21 cellular contexts compared by ENCODE assay signal in genomic region chr21:32916088-32916487, GRCh38.
DNase-seq lines count a peak whose midpoint lies in the region; ATAC-seq and TF ChIP-seq lines count a peak whose summit lies in the region.
"Had no signal": no experiment of that assay in that cellular context is flagged by ENCODE, and none has a peak within 500 bp of the region (broad histone marks: within the 10 kb centered on the region; RNA-seq: fewer than 3 reads in every experiment).

No MANE protein-coding gene starts in this region.

- ATAC-seq in CD4-positive, alpha-beta T cell (ENCODE audit: poor library complexity) = no peak
- ATAC-seq in WTC11 (no peak), Right ventricle myocardium inferior (no peak)
- ATAC-seq in naive thymus-derived CD4-positive, alpha-beta T cell = no peak
- ATAC-seq: CD8-positive, alpha-beta T cell; GM12878; GM23338 had no signal

- H3K9me3 ChIP-seq in CD4-positive, alpha-beta T cell (ENCODE audit: control insufficient read depth, low read length) = no peaks in the 10 kb centered on the region
- H3K9me3 ChIP-seq in CD8-positive, alpha-beta memory T cell (ENCODE audit: low read length) = no peaks in the 10 kb centered on the region
- H3K9me3 ChIP-seq in naive thymus-derived CD4-positive, alpha-beta T cell (ENCODE audit: control insufficient read depth in 2 of 3, low read length in 3 of 3) = no peaks in the 10 kb centered on the region
- peaks cover 0 to 5% (median 0%) of the 10 kb centered on the region in 4 donors for H3K9me3 ChIP-seq in tibial nerve
- H3K9me3 ChIP-seq: A549, BE2C had no signal

- no peak for TF ChIP-seq CTCF in CD4-positive, alpha-beta T cell (IDR thresholded peaks at IDR 0.05)
- no peak for TF ChIP-seq CTCF in WTC11 (IDR thresholded peaks at IDR 0.05)
- TF ChIP-seq CTCF in tibial nerve (IDR thresholded peaks at IDR 0.05) = no peak

- 92 to 100% methylated on average over 1 of the region's 1 CpG for WGBS in tibial nerve, 2 donors

- CTCF ChIA-PET in CD4-positive, alpha-beta T cell (lab: Charles Lee) = no interaction called here
- CTCF ChIA-PET in CD8-positive, alpha-beta memory T cell (lab: Charles Lee) = interaction anchor here (1.3 to 1.9 kb wide), 2 partner anchors 16 to 281 kb away, joined by 4 read pairs; no protein-coding TSS in a partner anchor
- CTCF ChIA-PET in WTC11 (lab: Charles Lee) = interaction anchor here (0.9 to 1.9 kb wide), 4 partner anchors 14 to 78 kb away, joined by 3 to 4 read pairs (median 4); no protein-coding TSS in a partner anchor
- CTCF ChIA-PET in naive thymus-derived CD4-positive, alpha-beta T cell (lab: Charles Lee) = interaction anchor here (1.0 to 2.9 kb wide), 2 partner anchors 24 to 78 kb away, joined by 3 to 11 read pairs; no protein-coding TSS in a partner anchor

- no peak for TF ChIP-seq POLR2A in tibial nerve (IDR thresholded peaks at IDR 0.05)

- H3K36me3 Mint-ChIP-seq in CD4-positive, alpha-beta T cell (ENCODE audit: low read depth) = no peaks in the 10 kb centered on the region
- H3K36me3 Mint-ChIP-seq in CD8-positive, alpha-beta memory T cell = peaks cover 0 to 2% (median 0%) of the 10 kb centered on the region in 3 donors
- H3K36me3 Mint-ChIP-seq in WTC11 = peaks cover 19% of the 10 kb centered on the region
- H3K36me3 Mint-ChIP-seq in naive thymus-derived CD4-positive, alpha-beta T cell = no peaks in the 10 kb centered on the region
- H3K36me3 Mint-ChIP-seq: CD14-positive monocyte; CD8-positive, alpha-beta T cell had no signal

- H3K27me3 Mint-ChIP-seq in CD4-positive, alpha-beta T cell = no peaks in the 10 kb centered on the region
- no peaks in the 10 kb centered on the region for H3K27me3 Mint-ChIP-seq in CD8-positive, alpha-beta memory T cell
- H3K27me3 Mint-ChIP-seq in WTC11 (ENCODE audit: low read depth) = no peaks in the 10 kb centered on the region; the same call in 1 of the 2 replicates
- peaks cover 0 to 8% (median 0%) of the 10 kb centered on the region in 5 donors for H3K27me3 Mint-ChIP-seq in naive thymus-derived CD4-positive, alpha-beta T cell

- H3K4me3 Mint-ChIP-seq in CD4-positive, alpha-beta T cell = no peak overlapping the region
- peak overlapping the region in 1 of 7 donors; percentile 32 for H3K4me3 Mint-ChIP-seq in CD8-positive, alpha-beta memory T cell
- no peak overlapping the region for H3K4me3 Mint-ChIP-seq in WTC11
- peak overlapping the region in 2 of 10 donors; percentile 35 to 52 for H3K4me3 Mint-ChIP-seq in naive thymus-derived CD4-positive, alpha-beta T cell
- H3K4me3 Mint-ChIP-seq: CD14-positive monocyte; CD8-positive, alpha-beta T cell; GM23338; H9; HFFc6 had no signal

- intact Hi-C loops in CD4-positive, alpha-beta T cell (cut with DNase I, micrococcal nuclease) = no loop called here
- intact Hi-C loops in naive thymus-derived CD4-positive, alpha-beta T cell (cut with micrococcal nuclease) = no loop called here
- intact Hi-C loops in Right ventricle myocardium inferior (cut with DNase I) = no loop called here

- H3K27ac Mint-ChIP-seq in CD4-positive, alpha-beta T cell = peak overlapping the region; percentile 34
- peak overlapping the region in 5 of 8 donors; percentile 15 to 93 (median 51) for H3K27ac Mint-ChIP-seq in CD8-positive, alpha-beta memory T cell
- H3K27ac Mint-ChIP-seq in WTC11 = no peak overlapping the region
- peak overlapping the region in 7 of 9 donors; percentile 11 to 90 (median 81) for H3K27ac Mint-ChIP-seq in naive thymus-derived CD4-positive, alpha-beta T cell
- H3K27ac Mint-ChIP-seq: GM23338, H9, HFFc6 had no signal

- POLR2A ChIA-PET in CD4-positive, alpha-beta T cell (lab: Charles Lee) = interaction anchor here (1.4 kb wide), 1 partner anchor 16 kb away, joined by 7 read pairs; no protein-coding TSS in a partner anchor
- POLR2A ChIA-PET in CD8-positive, alpha-beta memory T cell (lab: Charles Lee) = no interaction called here
- POLR2A ChIA-PET in WTC11 (lab: Charles Lee) = no interaction called here
- POLR2A ChIA-PET in naive thymus-derived CD4-positive, alpha-beta T cell (lab: Charles Lee) = no interaction called here

- H3K4me3 ChIP-seq in CD8-positive, alpha-beta memory T cell (ENCODE audit: low read length) = no peak overlapping the region
- H3K4me3 ChIP-seq in naive thymus-derived CD4-positive, alpha-beta T cell (ENCODE audit: low read length) = no peak overlapping the region
- no peak overlapping the region for H3K4me3 ChIP-seq in tibial nerve
- H3K4me3 ChIP-seq: A549; BLaER1 treated with 17β-estradiol and CSF1 and Interleukin-3, amounts not matched to agents 10 nM and 100 nM; GM12878; GM23338 had no signal

- DNase-seq in CD4-positive, alpha-beta T cell = no peak
- DNase-seq in CD8-positive, alpha-beta memory T cell = no peak
- DNase-seq in WTC11 (ENCODE audit: low spot score) (no peak), Right ventricle myocardium inferior (ENCODE audit: missing footprints) (no peak), amniotic stem cell (lab: John Stamatoyannopoulos, UW) (no peak), tibial nerve (ENCODE audit: low spot score in 2 of 2) (no peak), cortex of kidney (lab: John Stamatoyannopoulos, UW) (no peak)
- DNase-seq in naive thymus-derived CD4-positive, alpha-beta T cell = no peak
- DNase-seq: 8988T; CD8-positive, alpha-beta T cell; DMS 273 treated with DMSO at 0.1 percent for 48 hours; DMS79; GDM1; H9; HFFc6 had no signal

- H3K27me3 ChIP-seq in CD4-positive, alpha-beta T cell (ENCODE audit: control insufficient read depth, insufficient read depth, low read length) = no peaks in the 10 kb centered on the region
- H3K27me3 ChIP-seq in CD8-positive, alpha-beta memory T cell (ENCODE audit: insufficient read depth, low read length, poor library complexity, severe bottlenecking) = no peaks in the 10 kb centered on the region
- no peaks in the 10 kb centered on the region for H3K27me3 ChIP-seq in naive thymus-derived CD4-positive, alpha-beta T cell (ENCODE audit: control insufficient read depth in 2 of 2, insufficient read depth in 2 of 2, low read length in 2 of 2)
- no peaks in the 10 kb centered on the region for H3K27me3 ChIP-seq in tibial nerve
- H3K27me3 ChIP-seq: BLaER1 treated with 17β-estradiol and CSF1 and Interleukin-3, amounts not matched to agents 10 nM and 100 nM had no signal

- H3K36me3 ChIP-seq in CD8-positive, alpha-beta memory T cell (ENCODE audit: insufficient read depth, low read length) = no peaks in the 10 kb centered on the region
- H3K36me3 ChIP-seq in naive thymus-derived CD4-positive, alpha-beta T cell (ENCODE audit: control insufficient read depth in 2 of 3, insufficient read depth in 3 of 3, low read length in 3 of 3) = no peaks in the 10 kb centered on the region
- no peaks in the 10 kb centered on the region for H3K36me3 ChIP-seq in tibial nerve
- H3K36me3 ChIP-seq: BE2C; BLaER1 treated with 17β-estradiol and CSF1 and Interleukin-3, amounts not matched to agents 10 nM and 100 nM had no signal

- TF ChIP-seq EP300 in tibial nerve (IDR thresholded peaks at IDR 0.05) = no peak

- H3K27ac ChIP-seq in CD4-positive, alpha-beta T cell (ENCODE audit: low read depth, low read length) = no peak overlapping the region
- no peak overlapping the region for H3K27ac ChIP-seq in CD8-positive, alpha-beta memory T cell (ENCODE audit: low read depth, low read length)
- no peak overlapping the region for H3K27ac ChIP-seq in naive thymus-derived CD4-positive, alpha-beta T cell (ENCODE audit: low read depth, low read length)
- no peak overlapping the region for H3K27ac ChIP-seq in tibial nerve
- H3K27ac ChIP-seq: A549; BLaER1 treated with 17β-estradiol and CSF1 and Interleukin-3, amounts not matched to agents 10 nM and 100 nM had no signal

- no peaks in the 10 kb centered on the region for H3K9me3 Mint-ChIP-seq in CD4-positive, alpha-beta T cell
- H3K9me3 Mint-ChIP-seq in CD8-positive, alpha-beta memory T cell = no peaks in the 10 kb centered on the region
- H3K9me3 Mint-ChIP-seq in WTC11 = peaks cover 27% of the 10 kb centered on the region
- peaks cover 0 to 4% (median 0%) of the 10 kb centered on the region in 11 donors for H3K9me3 Mint-ChIP-seq in naive thymus-derived CD4-positive, alpha-beta T cell
- H3K9me3 Mint-ChIP-seq: CD8-positive, alpha-beta T cell; HFFc6 had no signal

- H3K4me1 ChIP-seq in CD8-positive, alpha-beta memory T cell (ENCODE audit: insufficient read depth, low read length) = peaks cover 36% of the 10 kb centered on the region
- H3K4me1 ChIP-seq in naive thymus-derived CD4-positive, alpha-beta T cell (ENCODE audit: control insufficient read depth in 2 of 2, insufficient read depth in 2 of 2, low read length in 2 of 2) = peaks cover 23 to 33% of the 10 kb centered on the region in 2 donors
- H3K4me1 ChIP-seq in tibial nerve = peaks cover 0 to 4% (median 0%) of the 10 kb centered on the region in 4 donors
- H3K4me1 ChIP-seq: A549, BE2C had no signal

- H3K4me1 Mint-ChIP-seq in CD4-positive, alpha-beta T cell (ENCODE audit: low read depth) = peaks cover 41% of the 10 kb centered on the region
- H3K4me1 Mint-ChIP-seq in CD8-positive, alpha-beta memory T cell = peaks cover 31 to 38% (median 36%) of the 10 kb centered on the region in 3 donors
- peaks cover 18% of the 10 kb centered on the region for H3K4me1 Mint-ChIP-seq in WTC11
- H3K4me1 Mint-ChIP-seq in naive thymus-derived CD4-positive, alpha-beta T cell = peaks cover 18 to 49% (median 45%) of the 10 kb centered on the region in 7 donors

TF ChIP-seq in WTC11, 78 proteins besides CTCF, POLR2A, EP300 and RAD21 (continues in another document):
- TF ChIP-seq AR (CRISPR knock-in tag; IDR thresholded peaks at IDR 0.05) = no peak
